In genomic region chr1:152190589-152190988, GRCh38 we compare ENCODE assay signal across 21 cellular contexts. TPM values are rescaled to one million over a fixed set of nuclear protein-coding genes. Genes with fewer than 3 reads are reported as not detected.
DNase-seq lines count a peak whose midpoint lies in the region; ATAC-seq, FAIRE-seq and TF ChIP-seq lines count a peak whose summit lies in the region.
"Had no signal": no experiment of that assay in that cellular context is flagged by ENCODE, and none has a peak within 500 bp of the region (broad histone marks: within the 10 kb centered on the region; RNA-seq: fewer than 3 reads in every experiment).

No MANE protein-coding gene starts in this region.

- peak overlapping the region; percentile 51 for H3K4me2 ChIP-seq in mammary epithelial cell (ENCODE audit: insufficient read depth, low read depth, low read length)

- intact Hi-C loops in mammary epithelial cell (cut with micrococcal nuclease): loop anchor here (1.0 to 5.0 kb wide), 3 partner anchors 37 to 342 kb away; no protein-coding TSS in a partner anchor
- intact Hi-C loops in kidney (cut with DNase I): no loop called here

- H3K4me1 ChIP-seq in ACC112 (ENCODE audit: control insufficient read depth, insufficient read depth, low read length, unreplicated experiment) (peaks cover 15% of the 10 kb centered on the region), HEK293 (ENCODE audit: control insufficient read depth, insufficient read depth, low read length) (no peaks in the 10 kb centered on the region), mammary epithelial cell (ENCODE audit: insufficient read depth, low read length) (peaks cover 42% of the 10 kb centered on the region), gastroesophageal sphincter (peaks cover 0 to 19% (median 0%) of the 10 kb centered on the region in 3 donors), kidney (ENCODE audit: control insufficient read depth in 1 of 2, insufficient read depth in 1 of 2, low read depth in 1 of 2, low read length in 2 of 2) (no peaks in the 10 kb centered on the region)

- TF ChIP-seq EP300 in gastroesophageal sphincter (IDR thresholded peaks at IDR 0.05): no peak

- no peak overlapping the region for H3K4me3 Mint-ChIP-seq in activated naive CD4-positive, alpha-beta T cell treated with anti-CD3 and anti-CD28 coated beads, Interleukin-2, amount 10 ng/mL, durations not matched to agents 7 days and 5 days

- DNase-seq in mammary epithelial cell (peak; percentile 84), GM19238 (ENCODE audit: insufficient read length, low spot score) (no peak), C1 segment of cervical spinal cord (lab: John Stamatoyannopoulos, UW) (no peak), kidney (no peak)
- no peak for DNase-seq in activated naive CD4-positive, alpha-beta T cell treated with anti-CD3 and anti-CD28 coated beads, Interleukin-2, amount 10 ng/mL, durations not matched to agents 7 days and 5 days
- DNase-seq: activated T-cell treated with anti-CD3 and anti-CD28 coated beads for 4 hours, cortex of kidney, NCI-H82, occipital lobe, SW 1271 had no signal

- H2AFZ ChIP-seq in ACC112 (ENCODE audit: low read length, unreplicated experiment) (no peak overlapping the region), mammary epithelial cell (ENCODE audit: low read depth, low read length) (no peak overlapping the region)

- H3K79me2 ChIP-seq in ACC112 (ENCODE audit: control insufficient read depth, insufficient read depth, low read length, unreplicated experiment): no peaks in the 10 kb centered on the region
- no peaks in the 10 kb centered on the region for H3K79me2 ChIP-seq in mammary epithelial cell (ENCODE audit: insufficient read depth, low read length)

- H3K27me3 ChIP-seq in ACC112 (ENCODE audit: insufficient read depth, low read length) (no peaks in the 10 kb centered on the region; the same call in 1 of the 2 replicates), mammary epithelial cell (ENCODE audit: insufficient read depth, low read length) (no peaks in the 10 kb centered on the region), gastroesophageal sphincter (no peaks in the 10 kb centered on the region)

- no peak overlapping the region for H3K4me3 ChIP-seq in ACC112 (ENCODE audit: low read depth, low read length)
- H3K4me3 ChIP-seq in HEK293 (ENCODE audit: low read depth, low read length): no peak overlapping the region
- H3K4me3 ChIP-seq in mammary epithelial cell (replicated peaks in 1 of 3; ENCODE audit: insufficient read depth in 1 of 3, low read depth in 2 of 3, low read length in 3 of 3): no peak overlapping the region
- no peak overlapping the region for H3K4me3 ChIP-seq in gastroesophageal sphincter
- no peak overlapping the region for H3K4me3 ChIP-seq in kidney (ENCODE audit: low read length in 2 of 2)
- H3K4me3 ChIP-seq: GM12878 had no signal

- no peak for TF ChIP-seq POLR2A in gastroesophageal sphincter (IDR thresholded peaks at IDR 0.05)

- no peak for FAIRE-seq in kidney (lab: Jason Lieb, UNC)
- FAIRE-seq: GM12878 had no signal

- H3K9ac ChIP-seq in mammary epithelial cell (ENCODE audit: insufficient read depth, low read length): no peak overlapping the region
- H3K9ac ChIP-seq in kidney (ENCODE audit: low read length in 2 of 2): no peak overlapping the region

- CTCF ChIA-PET in HEK293 (lab: Yijun Ruan, JAX): interaction anchor here (0.6 to 4.0 kb wide), 8 partner anchors 31 to 1631 kb away, joined by 3 to 49 read pairs (median 4); no protein-coding TSS in a partner anchor
- CTCF ChIA-PET in mammary epithelial cell (lab: Charles Lee; ENCODE audit: low non-redundant PET): no interaction called here
- CTCF ChIA-PET in activated naive CD4-positive, alpha-beta T cell treated with anti-CD3 and anti-CD28 coated beads, Interleukin-2, amount 10 ng/mL, durations not matched to agents 7 days and 5 days (lab: Charles Lee): interaction anchor here (1.1 to 3.8 kb wide), 2 partner anchors 269 to 280 kb away, joined by 3 to 38 read pairs; no protein-coding TSS in a partner anchor

- H3K4me1 Mint-ChIP-seq in activated naive CD4-positive, alpha-beta T cell treated with anti-CD3 and anti-CD28 coated beads, Interleukin-2, amount 10 ng/mL, durations not matched to agents 7 days and 5 days: peaks cover 5% of the 10 kb centered on the region

- dilution Hi-C loops in mammary epithelial cell (cut with HindIII; ENCODE audit: low sequenced_read_pairs): no loop called here

- H3K36me3 Mint-ChIP-seq in activated naive CD4-positive, alpha-beta T cell treated with anti-CD3 and anti-CD28 coated beads, Interleukin-2, amount 10 ng/mL, durations not matched to agents 7 days and 5 days: no peaks in the 10 kb centered on the region
- H3K36me3 Mint-ChIP-seq: IgD-negative memory B cell had no signal

- POLR2A ChIA-PET in HEK293 (lab: Yijun Ruan, JAX): no interaction called here

- peak; percentile 13 for ATAC-seq in gastroesophageal sphincter

- 17% methylated on average over 2 of the region's 2 CpGs for WGBS in mammary epithelial cell (ENCODE audit: low coverage, missing lambda C conversion rate)
- 42 to 81% methylated on average over 2 of the region's 2 CpGs for WGBS in gastroesophageal sphincter (ENCODE audit: low coverage in 1 of 2), 2 donors

- H3K36me3 ChIP-seq in ACC112 (ENCODE audit: insufficient read depth, low read length) (no peaks in the 10 kb centered on the region), HEK293 (ENCODE audit: control insufficient read depth in 2 of 2, insufficient read depth in 1 of 2, low read length in 2 of 2) (no peaks in the 10 kb centered on the region), mammary epithelial cell (ENCODE audit: insufficient read depth, low read length) (no peaks in the 10 kb centered on the region), gastroesophageal sphincter (no peaks in the 10 kb centered on the region), kidney (ENCODE audit: control insufficient read depth in 1 of 2, insufficient read depth in 2 of 2, low read length in 2 of 2) (no peaks in the 10 kb centered on the region)

- no peaks in the 10 kb centered on the region for H3K9me3 ChIP-seq in HEK293 (ENCODE audit: control insufficient read depth, insufficient read depth, low read depth, low read length)
- H3K9me3 ChIP-seq in mammary epithelial cell (replicated peaks; ENCODE audit: insufficient read depth, low read length): no peaks in the 10 kb centered on the region
- H3K9me3 ChIP-seq in gastroesophageal sphincter: no peaks in the 10 kb centered on the region
- H3K9me3 ChIP-seq in kidney (ENCODE audit: control insufficient read depth in 1 of 2, low read length in 2 of 2): no peaks in the 10 kb centered on the region

- no peak overlapping the region for H3K27ac Mint-ChIP-seq in activated naive CD4-positive, alpha-beta T cell treated with anti-CD3 and anti-CD28 coated beads, Interleukin-2, amount 10 ng/mL, durations not matched to agents 7 days and 5 days

- TF ChIP-seq CTCF in HEK293 (tag by site-specific recombination; IDR thresholded peaks at IDR 0.05): no peak
- TF ChIP-seq CTCF in mammary epithelial cell (conservative IDR thresholded peaks at IDR 0.05 in 1 of 2, IDR thresholded peaks at IDR 0.05 in 1 of 2; ENCODE audit: extremely low read depth in 1 of 2, insufficient read depth in 1 of 2, low read depth in 1 of 2, low read length in 2 of 2): no peak
- no peak for TF ChIP-seq CTCF in gastroesophageal sphincter (IDR thresholded peaks at IDR 0.05)
- no peak for TF ChIP-seq CTCF in kidney (IDR thresholded peaks at IDR 0.05; ENCODE audit: borderline replicate concordance, extremely low read depth, insufficient read depth)

- H4K20me1 ChIP-seq in mammary epithelial cell (ENCODE audit: insufficient read depth, low read length): no peaks in the 10 kb centered on the region

- no TSS peak for BruUV-seq in mammary epithelial cell (replicated peaks; lab: Mats Ljungman, UMichigan)

- in situ Hi-C loops in mammary epithelial cell (cut with MboI; ENCODE audit: low sequenced_read_pairs in 2 of 2): loop anchor here (5.0 kb wide), 2 partner anchors 37 to 162 kb away; no protein-coding TSS in a partner anchor

- no peaks in the 10 kb centered on the region for H3K9me3 Mint-ChIP-seq in activated naive CD4-positive, alpha-beta T cell treated with anti-CD3 and anti-CD28 coated beads, Interleukin-2, amount 10 ng/mL, durations not matched to agents 7 days and 5 days
- H3K9me3 Mint-ChIP-seq: IgD-negative memory B cell had no signal

- H3K27ac ChIP-seq in ACC112 (ENCODE audit: low read depth, low read length) (peak overlapping the region; percentile 40; the same call in 1 of the 2 replicates), HEK293 (ENCODE audit: extremely low read depth, low read depth, low read length) (no peak overlapping the region), mammary epithelial cell (ENCODE audit: insufficient read depth, low read depth, low read length) (no peak overlapping the region), gastroesophageal sphincter (no peak overlapping the region), kidney (ENCODE audit: low read depth in 2 of 2, low read length in 2 of 2) (no peak overlapping the region)

- H3K27me3 Mint-ChIP-seq in activated naive CD4-positive, alpha-beta T cell treated with anti-CD3 and anti-CD28 coated beads, Interleukin-2, amount 10 ng/mL, durations not matched to agents 7 days and 5 days: peaks cover 28% of the 10 kb centered on the region

RNA-seq across cellular contexts. Expression of gene RPTN, which starts 31.6 kb away (rescaled TPM):
- total RNA-seq in mammary epithelial cell (not detected), gastroesophageal sphincter (not detected), kidney (not detected)
- polyA plus RNA-seq in mammary epithelial cell (0.01 TPM), kidney (ENCODE audit: insufficient read depth, low read depth, low replicate concordance) (not detected)
- not detected for polyA minus RNA-seq in mammary epithelial cell
- total RNA-seq: G401, GM12878, left colon, mucosa of gallbladder, occipital lobe, RPMI7951 had no signal
- polyA plus RNA-seq: AG04450, GM12878, IgD-negative memory B cell had no signal

RNA-seq across cellular contexts. Expression of gene HRNR, which starts 33.4 kb away (rescaled TPM):
- total RNA-seq in mammary epithelial cell (under 1 TPM in 1 of 2 donors, not detected in 1; under 0.01 TPM), gastroesophageal sphincter (under 1 TPM in 1 of 4 donors, not detected in 3; 0.04 TPM), kidney (not detected)
- polyA plus RNA-seq in mammary epithelial cell (not detected), kidney (ENCODE audit: insufficient read depth, low read depth, low replicate concordance) (not detected)
- not detected for polyA minus RNA-seq in mammary epithelial cell
- total RNA-seq: G401, GM12878, left colon, mucosa of gallbladder, occipital lobe, subcutaneous adipose tissue had no signal
- polyA plus RNA-seq: AG04450, GM12878, IgD-negative memory B cell had no signal
